8 cellular contexts compared by ENCODE assay signal in the genomic region with DNA sequence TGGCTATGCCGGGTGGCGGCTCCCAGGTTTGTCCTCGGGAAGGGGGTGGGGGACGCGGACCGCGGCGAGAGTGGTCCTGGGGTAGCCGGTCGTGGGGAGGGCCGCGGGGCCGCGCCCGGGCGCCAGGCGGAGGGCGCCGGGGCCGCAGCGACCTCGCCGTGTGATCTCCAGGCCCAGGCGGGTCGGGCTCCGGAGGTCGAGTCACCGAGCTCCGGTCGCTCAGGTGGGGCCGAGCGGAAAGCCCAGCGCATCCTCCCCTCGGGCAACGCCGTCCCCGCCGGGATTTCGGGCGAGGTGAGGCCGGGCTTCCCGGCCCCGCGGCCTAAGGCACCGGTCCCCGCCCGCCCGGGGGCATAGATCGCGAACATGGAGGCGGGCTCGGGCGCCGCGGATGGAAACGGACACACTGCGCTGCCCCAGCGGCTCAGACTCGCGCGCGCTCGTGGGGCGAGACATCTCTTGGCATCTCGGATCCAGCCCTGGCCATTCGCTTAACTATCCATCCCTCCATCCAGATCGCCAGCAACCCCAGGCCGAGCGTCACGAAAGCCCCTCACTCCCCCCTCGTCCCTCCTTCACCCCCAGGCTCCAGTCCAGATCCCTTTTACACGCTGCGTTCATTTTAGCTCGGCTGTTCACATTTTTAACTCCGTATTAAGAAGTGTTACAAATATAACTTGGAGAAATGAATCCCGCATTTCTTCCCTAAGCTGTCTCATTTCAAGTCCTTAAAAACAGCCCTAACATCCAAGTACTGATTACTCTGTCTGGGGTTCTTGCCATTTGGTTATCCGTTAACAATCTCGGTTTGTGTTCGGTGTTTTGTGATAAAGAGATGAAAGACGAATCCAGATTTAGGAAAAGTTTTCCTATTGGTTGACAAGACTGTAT. TPM values are rescaled to one million over a fixed set of nuclear protein-coding genes. Genes with fewer than 3 reads are reported as not detected.
A peak's percentile ranks its signal among the peaks of the same experiment; 100 is the strongest.
DNase-seq lines count a peak whose midpoint lies in the region; ATAC-seq and TF ChIP-seq lines count a peak whose summit lies in the region.

No MANE protein-coding gene starts in this region.

- no peaks in the 10 kb centered on the region for H3K79me2 ChIP-seq in OCI-LY1 (ENCODE audit: insufficient read depth, low read length)

- H3K4me1 ChIP-seq in CD8-positive, alpha-beta memory T cell (ENCODE audit: insufficient read depth, low read length) = peaks cover 3% of the 10 kb centered on the region
- no peaks in the 10 kb centered on the region for H3K4me1 ChIP-seq in OCI-LY1 (ENCODE audit: insufficient read depth, low read length, severe bottlenecking)
- peaks cover 6% of the 10 kb centered on the region for H3K4me1 ChIP-seq in body of pancreas
- peaks cover 15% of the 10 kb centered on the region for H3K4me1 ChIP-seq in iPS-18a (ENCODE audit: control insufficient read depth, low read depth, low read length)

- H3K4me3 Mint-ChIP-seq in CD8-positive, alpha-beta memory T cell = peak overlapping the region in 6 of 7 donors; percentile 4 to 72 (median 53)

- H3K9me3 ChIP-seq in CD8-positive, alpha-beta memory T cell (ENCODE audit: low read length) = no peaks in the 10 kb centered on the region
- H3K9me3 ChIP-seq in OCI-LY1 (ENCODE audit: low read length) = no peaks in the 10 kb centered on the region
- no peaks in the 10 kb centered on the region for H3K9me3 ChIP-seq in body of pancreas
- no peaks in the 10 kb centered on the region for H3K9me3 ChIP-seq in iPS-18a (ENCODE audit: control insufficient read depth, low read depth, low read length)

- peaks cover 13% of the 10 kb centered on the region for H3K27me3 ChIP-seq in CD8-positive, alpha-beta memory T cell (ENCODE audit: insufficient read depth, low read length, poor library complexity, severe bottlenecking)
- peaks cover 16% of the 10 kb centered on the region for H3K27me3 ChIP-seq in OCI-LY1 (ENCODE audit: insufficient read depth, low read length)
- no peaks in the 10 kb centered on the region for H3K27me3 ChIP-seq in body of pancreas
- H3K27me3 ChIP-seq in iPS-18a (ENCODE audit: control insufficient read depth, insufficient read depth, low read length) = peaks cover 22% of the 10 kb centered on the region

- H3K27ac Mint-ChIP-seq in CD8-positive, alpha-beta memory T cell = peak overlapping the region in 1 of 8 donors; percentile 47

- DNase-seq in CD8-positive, alpha-beta memory T cell = no peak
- peak; percentile 43 to 62 (median 48) for DNase-seq in body of pancreas
- peak; percentile 46 for DNase-seq in renal cortical epithelial cell (ENCODE audit: low read depth)
- DNase-seq in HPDE6-E6E7 (ENCODE audit: extremely low spot score) = no peak

- ATAC-seq in HG03175 (IDR thresholded peaks at IDR 0.05; ENCODE audit: unreplicated experiment) (peak; percentile 18), body of pancreas (peak; percentile 28)

- TF ChIP-seq CTCF in OCI-LY1 (IDR thresholded peaks at IDR 0.05; ENCODE audit: low read length) (no peak), body of pancreas (IDR thresholded peaks at IDR 0.05) (no peak)

- CTCF ChIA-PET in CD8-positive, alpha-beta memory T cell (lab: Charles Lee) = no interaction called here

- H3K9me2 ChIP-seq in OCI-LY1 (ENCODE audit: low read depth, low read length) = no peaks in the 10 kb centered on the region

- H3K36me3 Mint-ChIP-seq in CD8-positive, alpha-beta memory T cell = no peaks in the 10 kb centered on the region

- H3F3A ChIP-seq in OCI-LY1 (ENCODE audit: insufficient read depth, low read length) = no peaks in the 10 kb centered on the region

- H3K27ac ChIP-seq in CD8-positive, alpha-beta memory T cell (ENCODE audit: low read depth, low read length) = no peak overlapping the region
- H3K27ac ChIP-seq in OCI-LY1 (ENCODE audit: low read depth, low read length, poor library complexity, severe bottlenecking) = no peak overlapping the region
- H3K27ac ChIP-seq in body of pancreas = peak overlapping the region; percentile 85 to 95 (median 90)
- no peak overlapping the region for H3K27ac ChIP-seq in iPS-18a (ENCODE audit: low read length)

- no peak overlapping the region for H3K4me3 ChIP-seq in CD8-positive, alpha-beta memory T cell (ENCODE audit: low read length)
- H3K4me3 ChIP-seq in OCI-LY1 (ENCODE audit: low read depth, low read length, poor library complexity, severe bottlenecking) (peak overlapping the region; percentile 33), body of pancreas (peak overlapping the region; percentile 49 to 71), iPS-18a (ENCODE audit: low read length) (peak overlapping the region; percentile 92)

- H3K27me3 Mint-ChIP-seq in CD8-positive, alpha-beta memory T cell = peaks cover 37 to 47% of the 10 kb centered on the region in 2 donors

- TF ChIP-seq POLR2A in GM19099 (IDR thresholded peaks at IDR 0.05; ENCODE audit: extremely low read depth, insufficient read length, low read depth) (peak; percentile 36), body of pancreas (IDR thresholded peaks at IDR 0.05) (peak; percentile 6 to 32 (median 27))

- H4K20me1 ChIP-seq in OCI-LY1 (ENCODE audit: insufficient read depth, low read length) = no peaks in the 10 kb centered on the region

- POLR2A ChIA-PET in CD8-positive, alpha-beta memory T cell (lab: Charles Lee) = no interaction called here

- no peak overlapping the region for H2AFZ ChIP-seq in OCI-LY1 (ENCODE audit: low read length)

- H3K9ac ChIP-seq in OCI-LY1 (ENCODE audit: low read length) = no peak overlapping the region
- H3K9ac ChIP-seq in iPS-18a (ENCODE audit: low read length) = peak overlapping the region; percentile 70

- WGBS in body of pancreas, 2 donors = 1% methylated on average over 20 to 71 of the region's 80 CpGs

- intact Hi-C loops in body of pancreas (cut with DNase I) = no loop called here

- H3K4me2 ChIP-seq in OCI-LY1 (ENCODE audit: low read length) = peak overlapping the region; percentile 23; the same call in 1 of the 2 replicates

- peaks cover 8 to 14% (median 11%) of the 10 kb centered on the region in 3 donors for H3K4me1 Mint-ChIP-seq in CD8-positive, alpha-beta memory T cell

- no peaks in the 10 kb centered on the region for H3K36me3 ChIP-seq in CD8-positive, alpha-beta memory T cell (ENCODE audit: insufficient read depth, low read length)
- H3K36me3 ChIP-seq in OCI-LY1 (ENCODE audit: insufficient read depth, low read length) (no peaks in the 10 kb centered on the region), body of pancreas (replicated peaks in 1 of 2; ENCODE audit: insufficient read depth in 1 of 2, low read depth in 2 of 2) (no peaks in the 10 kb centered on the region), iPS-18a (ENCODE audit: control insufficient read depth, low read depth, low read length) (no peaks in the 10 kb centered on the region)

- no peaks in the 10 kb centered on the region for H3K9me3 Mint-ChIP-seq in CD8-positive, alpha-beta memory T cell

RNA-seq across cellular contexts. Expression of gene ZC3H12C, which starts 0.5 kb away (rescaled TPM):
- 1 to 10 TPM; 1.5 to 1.9 TPM for total RNA-seq in CD8-positive, alpha-beta memory T cell
- polyA plus RNA-seq in CD8-positive, alpha-beta memory T cell = not detected
- 1 to 10 TPM; 7.3 to 7.8 TPM for total RNA-seq in body of pancreas
- total RNA-seq in renal cortical epithelial cell = 24.1 and 25.9 TPM in 2 replicates

Comparison
In these comparisons a context has a peak if more than half of its experiments do, and no peak if none do; other contexts are left out.
1. DNase-seq: peak in body of pancreas (4 of 4) and renal cortical epithelial cell (single experiment); none in CD8-positive, alpha-beta memory T cell (0 of 5) and HPDE6-E6E7 (single experiment).
2. H3K27ac ChIP-seq: peak in body of pancreas (4 of 4); none in CD8-positive, alpha-beta memory T cell (single experiment), OCI-LY1 (single experiment) and iPS-18a (single experiment).